9 cellular contexts compared by ENCODE assay signal in genomic region chr11:83521647-83522596, GRCh38.
DNase-seq lines count a peak whose midpoint lies in the region; ATAC-seq and TF ChIP-seq lines count a peak whose summit lies in the region.
"Had no signal": no experiment of that assay in that cellular context is flagged by ENCODE, and none has a peak within 500 bp of the region (broad histone marks: within the 10 kb centered on the region; RNA-seq: fewer than 3 reads in every experiment).

No MANE protein-coding gene starts in this region.

- H3K9me3 Mint-ChIP-seq in HFFc6, result no peaks in the 10 kb centered on the region

- peak overlapping the region; percentile 57; the same call in 1 of the 2 replicates for H3K27ac ChIP-seq in C4-2B
- H3K27ac ChIP-seq in iPS DF 6.9 (ENCODE audit: low read length), result no peak overlapping the region

- ATAC-seq in HG03460 (IDR thresholded peaks at IDR 0.05; ENCODE audit: unreplicated experiment), result no peak
- ATAC-seq: activated CD8-positive, alpha-beta memory T cell treated with anti-CD3 and anti-CD28 coated beads, Interleukin-2, amount 10 ng/mL, durations not matched to agents 7 days and 5 days had no signal

- H3K27me3 Mint-ChIP-seq in HFFc6 (ENCODE audit: insufficient read depth), result peaks cover 10% of the 10 kb centered on the region; the same call in 1 of the 2 replicates
- H3K27me3 Mint-ChIP-seq: activated CD8-positive, alpha-beta memory T cell treated with anti-CD3 and anti-CD28 coated beads, Interleukin-2, amount 10 ng/mL, durations not matched to agents 7 days and 5 days had no signal

- H3K4me1 Mint-ChIP-seq in HFFc6 (ENCODE audit: low read depth), result no peaks in the 10 kb centered on the region

- no peaks in the 10 kb centered on the region for H3K36me3 ChIP-seq in iPS DF 6.9 (ENCODE audit: control insufficient read depth, insufficient read depth, low read length)

- H3K27me3 ChIP-seq in iPS DF 6.9 (ENCODE audit: control insufficient read depth, insufficient read depth, low read length), result no peaks in the 10 kb centered on the region

- H3K9me3 ChIP-seq in iPS DF 6.9 (ENCODE audit: control insufficient read depth, insufficient read depth, low read length), result no peaks in the 10 kb centered on the region; the same call in 1 of the 2 replicates

- no peak overlapping the region for H3K4me3 Mint-ChIP-seq in HFFc6
- H3K4me3 Mint-ChIP-seq: activated CD8-positive, alpha-beta memory T cell treated with anti-CD3 and anti-CD28 coated beads, Interleukin-2, amount 10 ng/mL, durations not matched to agents 7 days and 5 days had no signal

- no peaks in the 10 kb centered on the region for H3K4me1 ChIP-seq in iPS DF 6.9 (ENCODE audit: control insufficient read depth, insufficient read depth, low read length)

- no peak overlapping the region for H3K4me3 ChIP-seq in iPS DF 6.9 (ENCODE audit: low read length)

- H3K27ac Mint-ChIP-seq in HFFc6, result no peak overlapping the region
- H3K27ac Mint-ChIP-seq: activated CD8-positive, alpha-beta memory T cell treated with anti-CD3 and anti-CD28 coated beads, Interleukin-2, amount 10 ng/mL, durations not matched to agents 7 days and 5 days had no signal

- H3K36me3 Mint-ChIP-seq in HFFc6 (ENCODE audit: low read depth), result no peaks in the 10 kb centered on the region
- H3K36me3 Mint-ChIP-seq: activated CD8-positive, alpha-beta memory T cell treated with anti-CD3 and anti-CD28 coated beads, Interleukin-2, amount 10 ng/mL, durations not matched to agents 7 days and 5 days had no signal

- TF ChIP-seq CTCF in C4-2B (conservative IDR thresholded peaks at IDR 0.05) (peak; percentile 68), HFFc6 (IDR thresholded peaks at IDR 0.05) (peak; percentile 56; the same call in 1 of the 2 replicates)

- no CpG with 5 or more reads among the region's 8 CpGs for WGBS in iPS DF 6.9 (ENCODE audit: insufficient coverage, insufficient read length)

- DNase-seq in HFFc6 (peak; percentile 22), OCI-M1 (lab: John Stamatoyannopoulos, UW) (peak; percentile 69), iPS DF 6.9 (ENCODE audit: low read depth, low spot score) (peak; percentile 37), glomerular visceral epithelial cell (ENCODE audit: extremely low spot score) (no peak)
- no peak for DNase-seq in stimulated activated naive CD4-positive, alpha-beta T cell treated with Interleukin-2 at 50 U/mL for 16 hours (lab: John Stamatoyannopoulos, UW)
- no peak for DNase-seq in activated T-cell treated with anti-CD3 and anti-CD28 coated beads, Interleukin-2, amount 50 U/mL, for 1 hour
- DNase-seq: activated CD8-positive, alpha-beta memory T cell treated with anti-CD3 and anti-CD28 coated beads, Interleukin-2, amount 10 ng/mL, durations not matched to agents 7 days and 5 days had no signal

Comparison
In these comparisons a context has a peak if more than half of its experiments do, and no peak if none do; other contexts are left out.
1. DNase-seq: peak in HFFc6 (single experiment), OCI-M1 (single experiment) and iPS DF 6.9 (single experiment); none in stimulated activated naive CD4-positive, alpha-beta T cell treated with Interleukin-2 at 50 U/mL for 16 hours (single experiment), glomerular visceral epithelial cell (single experiment) and activated T-cell treated with anti-CD3 and anti-CD28 coated beads, Interleukin-2, amount 50 U/mL, for 1 hour (single experiment).